In the genomic region with DNA sequence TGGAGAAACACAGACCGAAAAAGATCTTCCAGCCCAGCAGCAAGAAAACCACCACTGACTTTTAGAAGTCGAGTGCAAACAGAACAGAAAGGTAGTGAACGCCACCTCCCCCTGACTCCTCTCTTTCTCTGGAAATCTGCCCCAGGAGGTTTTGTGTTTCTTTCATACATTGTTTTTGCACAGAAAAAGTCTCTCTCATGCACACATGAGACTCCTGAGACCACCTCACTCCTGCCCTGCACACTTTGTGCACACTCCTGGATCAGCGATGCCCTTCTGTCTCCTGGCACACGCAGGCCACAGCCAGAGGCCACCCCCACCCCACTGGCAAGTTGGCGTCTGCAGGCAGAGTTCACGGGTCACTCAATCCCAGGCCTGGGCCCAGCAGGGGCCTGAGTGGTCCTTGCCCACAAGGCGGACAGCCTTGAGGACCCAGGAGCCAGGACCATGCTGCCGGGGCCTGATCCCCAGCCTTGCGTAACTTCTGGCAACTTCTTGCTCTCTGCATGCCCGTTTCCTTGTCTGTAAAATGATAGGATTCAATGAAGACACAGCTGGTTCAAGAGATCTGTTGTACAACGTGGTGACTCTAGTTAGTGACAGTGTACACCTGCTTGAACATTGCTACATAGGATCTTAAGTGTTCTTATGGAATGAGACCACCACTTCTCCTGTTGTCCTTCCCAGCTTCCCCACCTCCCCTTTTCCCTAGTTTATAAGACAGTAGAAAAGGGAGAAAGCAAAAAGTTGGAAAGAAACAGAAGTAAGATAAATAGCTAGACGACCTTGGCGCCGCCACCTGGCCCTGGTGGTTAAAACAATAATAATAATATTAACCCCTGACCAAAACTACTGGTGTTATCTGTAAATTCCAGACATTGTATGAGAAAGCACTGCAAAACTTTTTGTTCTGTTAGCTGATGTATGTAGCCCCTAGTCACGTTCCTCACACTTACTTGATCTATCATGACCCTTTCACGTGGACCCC, we compare ENCODE assay signal across 15 cellular contexts. TPM values are rescaled to one million over a fixed set of nuclear protein-coding genes. Genes with fewer than 3 reads are reported as not detected.
A peak's percentile ranks its signal among the peaks of the same experiment; 100 is the strongest.
DNase-seq lines count a peak whose midpoint lies in the region; ATAC-seq and TF ChIP-seq lines count a peak whose summit lies in the region.
"Had no signal": no experiment of that assay in that cellular context is flagged by ENCODE, and none has a peak within 500 bp of the region (broad histone marks: within the 10 kb centered on the region; RNA-seq: fewer than 3 reads in every experiment).

No MANE protein-coding gene starts in this region.

- peak overlapping the region; percentile 19 for H4K91ac ChIP-seq in neuronal stem cell (ENCODE audit: low read depth, low read length, poor library complexity)

- H4K8ac ChIP-seq in neuronal stem cell (ENCODE audit: low read depth, low read length) = no peak overlapping the region

- H3K36me3 ChIP-seq in GM23338 (ENCODE audit: insufficient read depth) = no peaks in the 10 kb centered on the region
- H3K36me3 ChIP-seq in neuronal stem cell (replicated peaks in 1 of 2; ENCODE audit: control insufficient read depth in 2 of 2, insufficient read depth in 2 of 2, low read length in 2 of 2) = no peaks in the 10 kb centered on the region
- H3K36me3 ChIP-seq: esophagus squamous epithelium, MG63, stomach had no signal

- H3K4me2 ChIP-seq in GM23338 (no peak overlapping the region), neuronal stem cell (ENCODE audit: insufficient read depth, low read length, poor library complexity, severe bottlenecking) (no peak overlapping the region)

- no CpG with 5 or more reads among the region's 17 CpGs for WGBS in neuronal stem cell (ENCODE audit: extremely low coverage in 2 of 2, insufficient read length in 2 of 2, insufficient replicate concordance in 1 of 2), 2 donors

- H3K4ac ChIP-seq in neuronal stem cell (ENCODE audit: low read length) = no peak overlapping the region

- no peak overlapping the region for H3K4me3 ChIP-seq in AG10803 (ENCODE audit: low read length)
- H3K4me3 ChIP-seq in GM23338 = no peak overlapping the region
- H3K4me3 ChIP-seq in neuronal stem cell (ENCODE audit: low read length in 2 of 2) = no peak overlapping the region
- H3K4me3 ChIP-seq: MG63 had no signal

- peak overlapping the region; percentile 23 for H3K18ac ChIP-seq in neuronal stem cell (ENCODE audit: low read length)

- H3K14ac ChIP-seq in neuronal stem cell (ENCODE audit: low read length) = no peak overlapping the region

- DNase-seq in AG10803 (ENCODE audit: low read depth) (peak; percentile 6), GM23338 (ENCODE audit: low spot score) (no peak), neuronal stem cell (ENCODE audit: low spot score) (no peak), DMS114 treated with DMSO at 0.1 percent for 48 hours (lab: John Stamatoyannopoulos, UW; ENCODE audit: unreplicated experiment) (no peak), NCI-H1694 (lab: John Stamatoyannopoulos, UW) (no peak), GDM1 (lab: John Stamatoyannopoulos, UW) (no peak)
- DNase-seq in stimulated activated CD4-positive, alpha-beta T cell treated with anti-CD3 and anti-CD28 coated beads, Interleukin-4, amount 100 ng/mL, for 4 hours = no peak
- DNase-seq: esophagus squamous epithelium had no signal

- H2BK15ac ChIP-seq in neuronal stem cell (ENCODE audit: low read length) = peak overlapping the region; percentile 23

- H3K36me3 Mint-ChIP-seq in GM23338 (ENCODE audit: low read depth) = peaks cover 15% of the 10 kb centered on the region
- no peaks in the 10 kb centered on the region for H3K36me3 Mint-ChIP-seq in brain
- H3K36me3 Mint-ChIP-seq: memory B cell had no signal

- TF ChIP-seq CTCF in AG10803 (conservative IDR thresholded peaks at IDR 0.05; ENCODE audit: low read length) (no peak), GM23338 (conservative IDR thresholded peaks at IDR 0.05; ENCODE audit: low read depth in 2 of 2) (no peak), brain (conservative IDR thresholded peaks at IDR 0.05) (peak; percentile 3 to 31)

- no peak overlapping the region for H2BK120ac ChIP-seq in neuronal stem cell (ENCODE audit: low read depth, low read length)

- H3K4me1 Mint-ChIP-seq in GM23338 (peaks cover 5% of the 10 kb centered on the region), brain (peaks cover 17% of the 10 kb centered on the region)
- H3K4me1 Mint-ChIP-seq: activated naive CD4-positive, alpha-beta T cell treated with anti-CD3 and anti-CD28 coated beads, Interleukin-2, amount 50 U/mL, for 24 hours; memory B cell had no signal

- H3K23ac ChIP-seq in neuronal stem cell (ENCODE audit: low read depth, low read length, poor library complexity) = no peak overlapping the region

- no peaks in the 10 kb centered on the region for H3K4me1 ChIP-seq in GM23338 (ENCODE audit: insufficient read depth)
- peaks cover 5 to 7% of the 10 kb centered on the region in 2 donors for H3K4me1 ChIP-seq in neuronal stem cell (ENCODE audit: control insufficient read depth in 2 of 2, insufficient read depth in 1 of 2, low read depth in 1 of 2, low read length in 2 of 2)

- peak overlapping the region; percentile 70 for H3K9ac ChIP-seq in neuronal stem cell (ENCODE audit: low read depth, low read length, poor library complexity)

- H3K27me3 ChIP-seq in GM23338 (ENCODE audit: insufficient read depth) = no peaks in the 10 kb centered on the region
- no peaks in the 10 kb centered on the region for H3K27me3 ChIP-seq in neuronal stem cell (ENCODE audit: control insufficient read depth in 3 of 3, insufficient read depth in 3 of 3, low read depth in 1 of 3, low read length in 3 of 3)
- H3K27me3 ChIP-seq: esophagus squamous epithelium, MG63, stomach had no signal

- H4K20me1 ChIP-seq in GM23338 (replicated peaks; ENCODE audit: insufficient read depth) = no peaks in the 10 kb centered on the region

- ATAC-seq in GM23338 = no peak

- H3F3A ChIP-seq in GM23338 (replicated peaks; ENCODE audit: low read depth) = no peaks in the 10 kb centered on the region

- H3K9me2 ChIP-seq in GM23338 (ENCODE audit: insufficient read depth) = no peaks in the 10 kb centered on the region

- H3K27ac ChIP-seq in GM23338 (ENCODE audit: low read depth) (no peak overlapping the region), neuronal stem cell (replicated peaks; ENCODE audit: low read length) (no peak overlapping the region)
- H3K27ac ChIP-seq: esophagus squamous epithelium, stomach had no signal

- H2AFZ ChIP-seq in GM23338 = 0 out of 2 replicates have a peak overlapping the region, but pooled peaks have one; percentile 78
- no peak overlapping the region for H2AFZ ChIP-seq in neuronal stem cell (ENCODE audit: low read length)

- H2BK12ac ChIP-seq in neuronal stem cell (ENCODE audit: low read length) = no peak overlapping the region

- no peaks in the 10 kb centered on the region for H3K9me3 ChIP-seq in neuronal stem cell (replicated peaks in 1 of 2; ENCODE audit: control insufficient read depth in 2 of 2, insufficient read depth in 1 of 2, low read depth in 1 of 2, low read length in 2 of 2)
- H3K9me3 ChIP-seq: esophagus squamous epithelium, MG63, stomach had no signal

- no peaks in the 10 kb centered on the region for H3K79me2 ChIP-seq in GM23338 (replicated peaks; ENCODE audit: insufficient read depth)

- H2AK5ac ChIP-seq in neuronal stem cell (ENCODE audit: low read depth, low read length) = peak overlapping the region; percentile 16

- H3K4me3 Mint-ChIP-seq in GM23338 = no peak overlapping the region
- H3K4me3 Mint-ChIP-seq in brain = no peak overlapping the region
- H3K4me3 Mint-ChIP-seq: activated naive CD4-positive, alpha-beta T cell treated with anti-CD3 and anti-CD28 coated beads, Interleukin-2, amount 50 U/mL, for 24 hours; memory B cell had no signal

- no peaks in the 10 kb centered on the region for H3K27me3 Mint-ChIP-seq in GM23338 (ENCODE audit: insufficient read depth, low read depth, poor library complexity)
- no peaks in the 10 kb centered on the region for H3K27me3 Mint-ChIP-seq in brain

- H3K79me1 ChIP-seq in neuronal stem cell (ENCODE audit: low read depth, low read length) = peaks cover 1% of the 10 kb centered on the region

- H3K27ac Mint-ChIP-seq in GM23338 (no peak overlapping the region; the same call in 1 of the 2 replicates), brain (peak overlapping the region in 1 of 5 experiments; percentile 56)
- H3K27ac Mint-ChIP-seq: activated naive CD4-positive, alpha-beta T cell treated with anti-CD3 and anti-CD28 coated beads, Interleukin-2, amount 50 U/mL, for 24 hours; memory B cell; T-cell had no signal

- peak overlapping the region; percentile 80 for H2BK5ac ChIP-seq in neuronal stem cell (ENCODE audit: low read length)

- H3K9me3 Mint-ChIP-seq in GM23338 (peaks cover 33% of the 10 kb centered on the region), brain (peaks cover 6 to 16% (median 9%) of the 10 kb centered on the region in 5 experiments)
- H3K9me3 Mint-ChIP-seq: activated naive CD4-positive, alpha-beta T cell treated with anti-CD3 and anti-CD28 coated beads, Interleukin-2, amount 50 U/mL, for 24 hours; memory B cell had no signal

TF ChIP-seq in GM23338, 12 proteins besides CTCF, POLR2A, EP300 and RAD21 (continues in another document):
- TF ChIP-seq EZH2phosphoT487 (IDR thresholded peaks at IDR 0.05; ENCODE audit: unreplicated experiment) = no peak
- no peak for TF ChIP-seq POLR2AphosphoS5 (IDR thresholded peaks at IDR 0.05; ENCODE audit: low read depth)
- TF ChIP-seq ZNF331 (CRISPR knock-in tag; IDR thresholded peaks at IDR 0.05; ENCODE audit: low read depth) = no peak

RNA-seq across cellular contexts. Expression of a gene that starts 30.2 kb away (rescaled TPM):
- total RNA-seq in GM23338 (2014; rRNA removed; shearing (Covaris generic)) = not detected in 2 replicates
- polyA plus RNA-seq in GM23338 (2016; fragmentation: Nextera tagmentation; extraction: Ambion mirVana) (not detected in 2 replicates), brain (ENCODE audit: insufficient read depth, low read depth, low replicate concordance) (2.0 TPM)
- polyA plus RNA-seq in neuronal stem cell (2013, experiment 1 of 2) = not detected
- polyA plus RNA-seq in neuronal stem cell (2013, experiment 2 of 2) = not detected
- total RNA-seq: pulmonary artery endothelial cell had no signal

Comparison
In these comparisons a context has a peak if more than half of its experiments do, and no peak if none do; other contexts are left out.
1. CTCF ChIP-seq: peak in brain (2 of 2); none in AG10803 (single experiment) and GM23338 (0 of 2).